Comparison of ENCODE assay signal across 7 cellular contexts in genomic region chr5:2471152-2471879, GRCh38.
"Had no signal": no experiment of that assay in that cellular context is flagged by ENCODE, and none has a peak within 500 bp of the region (broad histone marks: within the 10 kb centered on the region; RNA-seq: fewer than 3 reads in every experiment).

No MANE protein-coding gene starts in this region.

- H3K27me3 Mint-ChIP-seq: IgD-negative memory B cell had no signal

- H3K4me1 Mint-ChIP-seq: IgD-negative memory B cell had no signal

- ATAC-seq: HCT116 had no signal

- H3K4me3 Mint-ChIP-seq: HFFc6, IgD-negative memory B cell had no signal

- H3K27ac Mint-ChIP-seq: HFFc6, IgD-negative memory B cell had no signal

- DNase-seq: GM23248, GOT3, H7, HFFc6, KBM-7 had no signal
